In genomic region chr5:17135050-17135449, GRCh38 we compare ENCODE assay signal across 31 cellular contexts.
"Had no signal": no experiment of that assay in that cellular context is flagged by ENCODE, and none has a peak within 500 bp of the region (broad histone marks: within the 10 kb centered on the region; RNA-seq: fewer than 3 reads in every experiment).

No MANE protein-coding gene starts in this region.

- DNase-seq: activated effector memory CD4-positive, alpha-beta T cell treated with anti-CD3 and anti-CD28 coated beads, Interleukin-2, amount 50 U/mL, for 16 hours; activated effector memory CD4-positive, alpha-beta T cell treated with Interleukin-2 at 50 U/mL for 16 hours; activated gamma-delta T cell; activated gamma-delta T cell treated with Interleukin-2 at 50 U/mL for 16 hours; activated naive CD4-positive, alpha-beta T cell; activated naive CD4-positive, alpha-beta T cell treated with anti-CD3 and anti-CD28 coated beads for 36 hours; activated naive CD4-positive, alpha-beta T cell treated with anti-CD3 and anti-CD28 coated beads, Interleukin-2, amount 10 ng/mL, durations not matched to agents 7 days and 5 days; activated naive CD4-positive, alpha-beta T cell treated with anti-CD3 and anti-CD28 coated beads, Interleukin-2, amount 50 U/mL, for 16 hours; activated naive CD4-positive, alpha-beta T cell treated with Interleukin-2 at 50 U/mL for 16 hours; activated naive CD8-positive, alpha-beta T cell treated with anti-CD3 and anti-CD28 coated beads for 36 hours; activated naive CD8-positive, alpha-beta T cell treated with anti-CD3 and anti-CD28 coated beads, Interleukin-2, amount 10 ng/mL, durations not matched to agents 7 days and 5 days; activated naive CD8-positive, alpha-beta T cell treated with anti-CD3 and anti-CD28 coated beads, Interleukin-2, amount 50 U/mL, for 24 hours; activated T-cell treated with anti-CD3 and anti-CD28 coated beads, Interleukin-2, amount 50 U/mL, for 24 hours; activated T-cell treated with anti-CD3 and anti-CD28 coated beads, Interleukin-2, amount 50 U/mL, for 4 hours; activated T-cell treated with anti-CD3 and anti-CD28 coated beads, Interleukin-2, amount 50 U/mL, for 48 hours; activated T-cell treated with anti-CD3 and anti-CD28 coated beads, Interleukin-2, amount 50 U/mL, for 72 hours; adrenal gland; amniotic stem cell; amygdala; anterior cingulate cortex; aorta; body of pancreas; brain microvascular endothelial cell; caudate nucleus; central memory CD4-positive, alpha-beta T cell; cerebellar nuclear complex had no signal

- H3K4me3 ChIP-seq: adrenal gland, ascending aorta, body of pancreas, breast epithelium, cardiac muscle cell had no signal

- ATAC-seq: activated naive CD4-positive, alpha-beta T cell treated with anti-CD3 and anti-CD28 coated beads, Interleukin-2, amount 50 U/mL, for 72 hours; activated naive CD8-positive, alpha-beta T cell treated with anti-CD3 and anti-CD28 coated beads, Interleukin-2, amount 50 U/mL, for 24 hours; activated T-cell treated with anti-CD3 and anti-CD28 coated beads, Interleukin-2, amount 50 U/mL, for 4 hours; activated T-cell treated with anti-CD3 and anti-CD28 coated beads, Interleukin-2, amount 50 U/mL, for 72 hours; activated T-helper 17 cell treated with anti-CD3 and anti-CD28 coated beads, Interleukin-2, amount 50 U/mL, for 72 hours; body of pancreas had no signal

- H3K4me1 ChIP-seq: adrenal gland, body of pancreas, breast epithelium had no signal

- H3K36me3 ChIP-seq: adrenal gland, ascending aorta, brain microvascular endothelial cell, breast epithelium, cardiac muscle cell had no signal

- H3K27ac ChIP-seq: adrenal gland, ascending aorta, body of pancreas, brain microvascular endothelial cell, breast epithelium, cardiac muscle cell had no signal

- H3K9me3 ChIP-seq: adrenal gland, ascending aorta, body of pancreas, breast epithelium had no signal

- H3K27me3 ChIP-seq: adrenal gland, ascending aorta, body of pancreas, brain microvascular endothelial cell, breast epithelium, cardiac muscle cell had no signal
